ENCODE assay signal across 16 cellular contexts in genomic region chr17:72924181-72924580, GRCh38.
DNase-seq lines count a peak whose midpoint lies in the region; ATAC-seq and TF ChIP-seq lines count a peak whose summit lies in the region.
"Had no signal": no experiment of that assay in that cellular context is flagged by ENCODE, and none has a peak within 500 bp of the region (broad histone marks: within the 10 kb centered on the region; RNA-seq: fewer than 3 reads in every experiment).

No MANE protein-coding gene starts in this region.

- no peak overlapping the region for H3K4me3 ChIP-seq in SK-N-SH (ENCODE audit: low read depth in 2 of 2, low read length in 1 of 2)
- H3K4me3 ChIP-seq: A549; BLaER1 treated with 17β-estradiol and CSF1 and Interleukin-3, amounts not matched to agents 10 nM and 100 nM had no signal

- no peaks in the 10 kb centered on the region for H3K9me3 ChIP-seq in SK-N-SH
- H3K9me3 ChIP-seq: A549, Caco-2 had no signal

- no peak for TF ChIP-seq RAD21 in SK-N-SH (IDR thresholded peaks at IDR 0.05; ENCODE audit: low read length)

- H3K27ac ChIP-seq in SK-N-SH (ENCODE audit: low read depth in 2 of 2, low read length in 1 of 2), result no peak overlapping the region
- H3K27ac ChIP-seq: 22Rv1; A549; BLaER1 treated with 17β-estradiol and CSF1 and Interleukin-3, amounts not matched to agents 10 nM and 100 nM; C4-2B had no signal

- H3K4me2 ChIP-seq in SK-N-SH, result no peak overlapping the region
- H3K4me2 ChIP-seq: A549; BLaER1 treated with 17β-estradiol and CSF1 and Interleukin-3, amounts not matched to agents 10 nM and 100 nM had no signal

- H3K4me1 ChIP-seq in SK-N-SH (ENCODE audit: control insufficient read depth in 1 of 2, insufficient read depth in 2 of 2, low read depth in 1 of 2, low read length in 1 of 2), result no peaks in the 10 kb centered on the region
- H3K4me1 ChIP-seq: A549, Caco-2 had no signal

- peak; percentile 41 for DNase-seq in SK-N-SH
- peak; percentile 68 for DNase-seq in SK-N-DZ (ENCODE audit: low spot score)
- DNase-seq in effector CD4-positive, alpha-beta T cell, result no peak
- DNase-seq in omental fat pad (ENCODE audit: low spot score), result no peak
- DNase-seq: AML-193; Caco-2; Calu3; CD4-positive, alpha-beta T cell; CD8-positive, alpha-beta T cell; DMS79 treated with DMSO at 0.1 percent for 48 hours; GF-D8 had no signal

- no peak overlapping the region for H3K9ac ChIP-seq in SK-N-SH
- H3K9ac ChIP-seq: BLaER1 treated with 17β-estradiol and CSF1 and Interleukin-3, amounts not matched to agents 10 nM and 100 nM had no signal

- WGBS in SK-N-SH (ENCODE audit: low lambda C conversion rate), result 71% methylated on average over 2 of the region's 2 CpGs

- peaks cover 0 to 5% of the 10 kb centered on the region in 2 experiments for H3K36me3 ChIP-seq in SK-N-SH (replicated peaks in 1 of 2; ENCODE audit: control insufficient read depth in 1 of 2, insufficient read depth in 2 of 2, low read length in 1 of 2)

- no peak overlapping the region for H2AFZ ChIP-seq in SK-N-SH (ENCODE audit: low read depth)

- no peaks in the 10 kb centered on the region for H3K9me2 ChIP-seq in SK-N-SH

- no peaks in the 10 kb centered on the region for H4K20me1 ChIP-seq in SK-N-SH (ENCODE audit: insufficient read depth)
- H4K20me1 ChIP-seq: BLaER1 treated with 17β-estradiol and CSF1 and Interleukin-3, amounts not matched to agents 10 nM and 100 nM had no signal

- no peaks in the 10 kb centered on the region for H3K27me3 ChIP-seq in SK-N-SH (ENCODE audit: insufficient read depth)
- H3K27me3 ChIP-seq: BLaER1 treated with 17β-estradiol and CSF1 and Interleukin-3, amounts not matched to agents 10 nM and 100 nM had no signal

- no peak for TF ChIP-seq CTCF in SK-N-SH (IDR thresholded peaks at IDR 0.05)
- no peak for TF ChIP-seq CTCF in omental fat pad (IDR thresholded peaks at IDR 0.05)

- ATAC-seq in SK-N-SH treated with all-trans-retinoic acid at 6 μM for 48 hours (no peak), omental fat pad (ENCODE audit: low FRiP score) (no peak)
- ATAC-seq: A549; CD8-positive, alpha-beta T cell had no signal

- no peaks in the 10 kb centered on the region for H3F3A ChIP-seq in SK-N-SH (replicated peaks; ENCODE audit: insufficient read depth)

- no peak for TF ChIP-seq EP300 in SK-N-SH (IDR thresholded peaks at IDR 0.05; ENCODE audit: borderline replicate concordance in 1 of 2, low read depth in 1 of 2, low read length in 1 of 2)

- POLR2A ChIA-PET in SK-N-SH (lab: Yijun Ruan, JAX), result no interaction called here

- H3K79me2 ChIP-seq in SK-N-SH (ENCODE audit: insufficient read depth), result no peaks in the 10 kb centered on the region

- CTCF ChIA-PET in SK-N-SH (lab: Yijun Ruan, JAX), result interaction anchor here (0.9 to 3.6 kb wide), 4 partner anchors 9 to 265 kb away, joined by 3 to 14 read pairs (median 4); no protein-coding TSS in a partner anchor

TF ChIP-seq in SK-N-SH, 30 proteins besides CTCF, POLR2A, EP300 and RAD21:
- TF ChIP-seq RFX5 (IDR thresholded peaks at IDR 0.05; ENCODE audit: low read length) (no peak), CHD2 (IDR thresholded peaks at IDR 0.05; ENCODE audit: low read length, partially characterized antibody) (no peak), GATA2 (CRISPR knock-in tag; IDR thresholded peaks at IDR 0.05) (no peak), MXI1 (IDR thresholded peaks at IDR 0.05; ENCODE audit: low read depth, low read length) (no peak), MEF2A (IDR thresholded peaks at IDR 0.05; ENCODE audit: borderline replicate concordance, low read depth) (no peak), TCF12 (IDR thresholded peaks at IDR 0.05) (no peak), RCOR1 (IDR thresholded peaks at IDR 0.05; ENCODE audit: low read length) (peak; percentile 24; the same call in 1 of the 2 replicates)

TF ChIP-seq in SK-N-SH treated with all-trans-retinoic acid at 6 μM for 48 hours, 23 proteins besides CTCF, POLR2A, EP300 and RAD21:
- no peak for TF ChIP-seq CREB5 (CRISPR knock-in tag; IDR thresholded peaks at IDR 0.05; ENCODE audit: low read depth)
- TF ChIP-seq SNAI2 (CRISPR knock-in tag; IDR thresholded peaks at IDR 0.05), result no peak
- no peak for TF ChIP-seq TCF4 (CRISPR knock-in tag; IDR thresholded peaks at IDR 0.05; ENCODE audit: borderline replicate concordance)
- TF ChIP-seq ESRRG (CRISPR knock-in tag; IDR thresholded peaks at IDR 0.05), result no peak
- no peak for TF ChIP-seq CSRNP3 (CRISPR knock-in tag; IDR thresholded peaks at IDR 0.05)

Comparison
In these comparisons a context has a peak if more than half of its experiments do, and no peak if none do; other contexts are left out.
1. DNase-seq: peak in SK-N-SH (single experiment) and SK-N-DZ (single experiment); none in effector CD4-positive, alpha-beta T cell (single experiment) and omental fat pad (single experiment).